Comparison of ENCODE assay signal across 18 cellular contexts in the genomic region with DNA sequence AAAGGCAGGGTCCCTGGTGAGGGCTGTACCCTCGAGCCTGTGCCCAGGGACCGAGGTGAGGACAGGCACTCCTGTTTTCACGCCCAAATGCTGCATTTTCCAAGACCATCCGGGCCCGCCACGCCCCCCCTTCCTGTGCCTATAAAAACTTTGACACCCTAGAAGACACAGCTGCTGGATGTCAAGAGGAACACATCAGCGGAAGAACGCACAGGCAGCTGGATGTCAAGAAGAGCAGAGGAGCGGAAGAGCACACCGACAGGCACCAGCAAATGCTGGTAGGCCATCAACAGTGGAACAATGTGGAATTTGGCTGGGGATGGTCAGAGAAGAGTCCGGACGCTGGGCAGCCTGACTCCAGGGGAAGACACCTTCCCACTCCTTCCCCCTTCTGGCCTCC. TPM values are rescaled to one million over a fixed set of nuclear protein-coding genes. Genes with fewer than 3 reads are reported as not detected.
A peak's percentile ranks its signal among the peaks of the same experiment; 100 is the strongest.
DNase-seq lines count a peak whose midpoint lies in the region; ATAC-seq and TF ChIP-seq lines count a peak whose summit lies in the region.
"Had no signal": no experiment of that assay in that cellular context is flagged by ENCODE, and none has a peak within 500 bp of the region (broad histone marks: within the 10 kb centered on the region; RNA-seq: fewer than 3 reads in every experiment).

No MANE protein-coding gene starts in this region.

- no peak overlapping the region for H3K27ac ChIP-seq in SJCRH30
- H3K27ac ChIP-seq: C4-2B had no signal

- TF ChIP-seq CTCF in WTC11 (IDR thresholded peaks at IDR 0.05) (no peak), osteocyte (IDR thresholded peaks at IDR 0.05) (no peak)

- no peak overlapping the region for H3K4me3 ChIP-seq in SJCRH30
- H3K4me3 ChIP-seq: GM12878, HAP-1 had no signal

- POLR2A ChIA-PET in WTC11 (lab: Charles Lee): no interaction called here

- H3K27me3 ChIP-seq in SJCRH30: no peaks in the 10 kb centered on the region

- H3K27ac Mint-ChIP-seq in WTC11: no peak overlapping the region
- no peak overlapping the region for H3K27ac Mint-ChIP-seq in osteocyte (ENCODE audit: unreplicated experiment)
- H3K27ac Mint-ChIP-seq: CD8-positive, alpha-beta T cell; HFFc6 had no signal

- H3K36me3 ChIP-seq in SJCRH30: no peaks in the 10 kb centered on the region
- H3K36me3 ChIP-seq: HAP-1 had no signal

- peaks cover 6% of the 10 kb centered on the region for H3K27me3 Mint-ChIP-seq in WTC11 (ENCODE audit: low read depth)
- no peaks in the 10 kb centered on the region for H3K27me3 Mint-ChIP-seq in osteocyte (ENCODE audit: unreplicated experiment)
- H3K27me3 Mint-ChIP-seq: CD4-positive, CD25-positive, alpha-beta regulatory T cell had no signal

- CTCF ChIA-PET in WTC11 (lab: Charles Lee): no interaction called here

- H3K9me3 Mint-ChIP-seq in WTC11 (peaks cover 32% of the 10 kb centered on the region), osteocyte (ENCODE audit: unreplicated experiment) (peaks cover 4% of the 10 kb centered on the region)

- H3K4me1 Mint-ChIP-seq in WTC11: peaks cover 5% of the 10 kb centered on the region
- peaks cover 10% of the 10 kb centered on the region for H3K4me1 Mint-ChIP-seq in osteocyte (ENCODE audit: unreplicated experiment)

- no peaks in the 10 kb centered on the region; the same call in 1 of the 2 replicates for H3K9me3 ChIP-seq in SJCRH30 (replicated peaks)

- no peak for ATAC-seq in WTC11
- ATAC-seq in GM18861 (IDR thresholded peaks at IDR 0.05; ENCODE audit: unreplicated experiment): no peak
- ATAC-seq: CD8-positive, alpha-beta T cell; GM12878 had no signal

- peaks cover 8% of the 10 kb centered on the region for H3K4me1 ChIP-seq in SJCRH30

- DNase-seq in SJCRH30: peak; percentile 45 to 61
- no peak for DNase-seq in WTC11 (ENCODE audit: low spot score)
- peak; percentile 56 for DNase-seq in osteocyte (ENCODE audit: extremely low spot score, unreplicated experiment)
- DNase-seq in C1 segment of cervical spinal cord (lab: John Stamatoyannopoulos, UW): no peak
- no peak for DNase-seq in NCI-H2227 (lab: John Stamatoyannopoulos, UW; ENCODE audit: unreplicated experiment)
- DNase-seq: CD4-positive, CD25-positive, alpha-beta regulatory T cell; CD8-positive, alpha-beta T cell; DMS 273 treated with DMSO at 0.1 percent for 48 hours; DMS79; EL; GDM1; GOT3; HFFc6 had no signal

- H3K36me3 Mint-ChIP-seq in WTC11: peaks cover 22% of the 10 kb centered on the region
- H3K36me3 Mint-ChIP-seq in osteocyte (ENCODE audit: unreplicated experiment): no peaks in the 10 kb centered on the region
- H3K36me3 Mint-ChIP-seq: CD8-positive, alpha-beta T cell had no signal

- H3K4me3 Mint-ChIP-seq in WTC11: no peak overlapping the region
- H3K4me3 Mint-ChIP-seq in osteocyte (ENCODE audit: unreplicated experiment): no peak overlapping the region
- H3K4me3 Mint-ChIP-seq: CD8-positive, alpha-beta T cell; HFFc6 had no signal

TF ChIP-seq in WTC11, 78 proteins besides CTCF, POLR2A, EP300 and RAD21:
- TF ChIP-seq ZNF317 (CRISPR knock-in tag; IDR thresholded peaks at IDR 0.05; ENCODE audit: borderline replicate concordance, low read depth): 0 out of 2 replicates have a peak, but pooled peaks have one; percentile 10
- no peak for TF ChIP-seq JUN (CRISPR knock-in tag; IDR thresholded peaks at IDR 0.05)
TF ChIP-seq in WTC11: peak in this region for 1.

RNA-seq across cellular contexts. Expression of a gene that starts 56.1 kb away (rescaled TPM):
- 0.73 and 1.0 TPM in 2 replicates for total RNA-seq in SJCRH30 (2014; rRNA removed; shearing (Covaris generic))
- total RNA-seq in WTC11 (2021) (0.07 to 0.16 TPM (median 0.15 TPM) in 3 replicates), osteocyte (0.08 TPM in 1 of 2 replicates, not detected in the other)
- total RNA-seq: A673 had no signal

Comparison
In these comparisons a context has a peak if more than half of its experiments do, and no peak if none do; other contexts are left out.
1. DNase-seq: peak in SJCRH30 (2 of 2) and osteocyte (single experiment); none in WTC11 (single experiment), C1 segment of cervical spinal cord (0 of 14) and NCI-H2227 (single experiment).